Comparison of ENCODE assay signal across 1 cellular context in the genomic region with DNA sequence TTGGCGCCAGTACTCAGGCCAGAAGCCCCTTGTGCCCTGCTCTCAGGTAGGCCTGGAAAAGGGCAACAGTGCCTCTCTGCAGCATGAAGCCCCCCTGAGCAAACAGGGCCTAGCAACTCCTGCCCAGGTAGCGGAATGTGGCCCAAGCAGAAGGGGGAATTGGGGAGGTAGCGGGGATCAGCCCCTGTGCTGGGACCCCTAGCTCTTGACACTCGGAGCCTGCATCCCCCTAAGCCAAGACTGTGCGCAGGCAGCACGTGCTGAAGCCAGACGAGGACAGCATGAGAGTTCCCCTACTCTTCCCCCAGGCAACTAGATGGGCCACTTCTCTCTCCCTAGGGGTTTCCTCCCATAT.
TF ChIP-seq lines count a peak whose summit lies in the region.

No MANE protein-coding gene starts in this region.

TF ChIP-seq in K562, 482 proteins besides CTCF, POLR2A, EP300 and RAD21 (continued from another document and continues in another):
- TF ChIP-seq, protein P1, sequence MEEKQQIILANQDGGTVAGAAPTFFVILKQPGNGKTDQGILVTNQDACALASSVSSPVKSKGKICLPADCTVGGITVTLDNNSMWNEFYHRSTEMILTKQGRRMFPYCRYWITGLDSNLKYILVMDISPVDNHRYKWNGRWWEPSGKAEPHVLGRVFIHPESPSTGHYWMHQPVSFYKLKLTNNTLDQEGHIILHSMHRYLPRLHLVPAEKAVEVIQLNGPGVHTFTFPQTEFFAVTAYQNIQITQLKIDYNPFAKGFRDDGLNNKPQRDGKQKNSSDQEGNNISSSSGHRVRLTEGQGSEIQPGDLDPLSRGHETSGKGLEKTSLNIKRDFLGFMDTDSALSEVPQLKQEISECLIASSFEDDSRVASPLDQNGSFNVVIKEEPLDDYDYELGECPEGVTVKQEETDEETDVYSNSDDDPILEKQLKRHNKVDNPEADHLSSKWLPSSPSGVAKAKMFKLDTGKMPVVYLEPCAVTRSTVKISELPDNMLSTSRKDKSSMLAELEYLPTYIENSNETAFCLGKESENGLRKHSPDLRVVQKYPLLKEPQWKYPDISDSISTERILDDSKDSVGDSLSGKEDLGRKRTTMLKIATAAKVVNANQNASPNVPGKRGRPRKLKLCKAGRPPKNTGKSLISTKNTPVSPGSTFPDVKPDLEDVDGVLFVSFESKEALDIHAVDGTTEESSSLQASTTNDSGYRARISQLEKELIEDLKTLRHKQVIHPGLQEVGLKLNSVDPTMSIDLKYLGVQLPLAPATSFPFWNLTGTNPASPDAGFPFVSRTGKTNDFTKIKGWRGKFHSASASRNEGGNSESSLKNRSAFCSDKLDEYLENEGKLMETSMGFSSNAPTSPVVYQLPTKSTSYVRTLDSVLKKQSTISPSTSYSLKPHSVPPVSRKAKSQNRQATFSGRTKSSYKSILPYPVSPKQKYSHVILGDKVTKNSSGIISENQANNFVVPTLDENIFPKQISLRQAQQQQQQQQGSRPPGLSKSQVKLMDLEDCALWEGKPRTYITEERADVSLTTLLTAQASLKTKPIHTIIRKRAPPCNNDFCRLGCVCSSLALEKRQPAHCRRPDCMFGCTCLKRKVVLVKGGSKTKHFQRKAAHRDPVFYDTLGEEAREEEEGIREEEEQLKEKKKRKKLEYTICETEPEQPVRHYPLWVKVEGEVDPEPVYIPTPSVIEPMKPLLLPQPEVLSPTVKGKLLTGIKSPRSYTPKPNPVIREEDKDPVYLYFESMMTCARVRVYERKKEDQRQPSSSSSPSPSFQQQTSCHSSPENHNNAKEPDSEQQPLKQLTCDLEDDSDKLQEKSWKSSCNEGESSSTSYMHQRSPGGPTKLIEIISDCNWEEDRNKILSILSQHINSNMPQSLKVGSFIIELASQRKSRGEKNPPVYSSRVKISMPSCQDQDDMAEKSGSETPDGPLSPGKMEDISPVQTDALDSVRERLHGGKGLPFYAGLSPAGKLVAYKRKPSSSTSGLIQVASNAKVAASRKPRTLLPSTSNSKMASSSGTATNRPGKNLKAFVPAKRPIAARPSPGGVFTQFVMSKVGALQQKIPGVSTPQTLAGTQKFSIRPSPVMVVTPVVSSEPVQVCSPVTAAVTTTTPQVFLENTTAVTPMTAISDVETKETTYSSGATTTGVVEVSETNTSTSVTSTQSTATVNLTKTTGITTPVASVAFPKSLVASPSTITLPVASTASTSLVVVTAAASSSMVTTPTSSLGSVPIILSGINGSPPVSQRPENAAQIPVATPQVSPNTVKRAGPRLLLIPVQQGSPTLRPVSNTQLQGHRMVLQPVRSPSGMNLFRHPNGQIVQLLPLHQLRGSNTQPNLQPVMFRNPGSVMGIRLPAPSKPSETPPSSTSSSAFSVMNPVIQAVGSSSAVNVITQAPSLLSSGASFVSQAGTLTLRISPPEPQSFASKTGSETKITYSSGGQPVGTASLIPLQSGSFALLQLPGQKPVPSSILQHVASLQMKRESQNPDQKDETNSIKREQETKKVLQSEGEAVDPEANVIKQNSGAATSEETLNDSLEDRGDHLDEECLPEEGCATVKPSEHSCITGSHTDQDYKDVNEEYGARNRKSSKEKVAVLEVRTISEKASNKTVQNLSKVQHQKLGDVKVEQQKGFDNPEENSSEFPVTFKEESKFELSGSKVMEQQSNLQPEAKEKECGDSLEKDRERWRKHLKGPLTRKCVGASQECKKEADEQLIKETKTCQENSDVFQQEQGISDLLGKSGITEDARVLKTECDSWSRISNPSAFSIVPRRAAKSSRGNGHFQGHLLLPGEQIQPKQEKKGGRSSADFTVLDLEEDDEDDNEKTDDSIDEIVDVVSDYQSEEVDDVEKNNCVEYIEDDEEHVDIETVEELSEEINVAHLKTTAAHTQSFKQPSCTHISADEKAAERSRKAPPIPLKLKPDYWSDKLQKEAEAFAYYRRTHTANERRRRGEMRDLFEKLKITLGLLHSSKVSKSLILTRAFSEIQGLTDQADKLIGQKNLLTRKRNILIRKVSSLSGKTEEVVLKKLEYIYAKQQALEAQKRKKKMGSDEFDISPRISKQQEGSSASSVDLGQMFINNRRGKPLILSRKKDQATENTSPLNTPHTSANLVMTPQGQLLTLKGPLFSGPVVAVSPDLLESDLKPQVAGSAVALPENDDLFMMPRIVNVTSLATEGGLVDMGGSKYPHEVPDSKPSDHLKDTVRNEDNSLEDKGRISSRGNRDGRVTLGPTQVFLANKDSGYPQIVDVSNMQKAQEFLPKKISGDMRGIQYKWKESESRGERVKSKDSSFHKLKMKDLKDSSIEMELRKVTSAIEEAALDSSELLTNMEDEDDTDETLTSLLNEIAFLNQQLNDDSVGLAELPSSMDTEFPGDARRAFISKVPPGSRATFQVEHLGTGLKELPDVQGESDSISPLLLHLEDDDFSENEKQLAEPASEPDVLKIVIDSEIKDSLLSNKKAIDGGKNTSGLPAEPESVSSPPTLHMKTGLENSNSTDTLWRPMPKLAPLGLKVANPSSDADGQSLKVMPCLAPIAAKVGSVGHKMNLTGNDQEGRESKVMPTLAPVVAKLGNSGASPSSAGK (IDR thresholded peaks at IDR 0.05): peak; percentile 58
- TF ChIP-seq IRF1 (CRISPR knock-in tag; IDR thresholded peaks at IDR 0.05; ENCODE audit: borderline replicate concordance) (no peak), RUNX1 (IDR thresholded peaks at IDR 0.05; ENCODE audit: low read depth) (no peak), CAMTA2 (CRISPR knock-in tag; conservative IDR thresholded peaks at IDR 0.05) (no peak), ZNF174 (CRISPR knock-in tag; IDR thresholded peaks at IDR 0.05) (no peak), ZNF175 (CRISPR knock-in tag; IDR thresholded peaks at IDR 0.05; ENCODE audit: low read depth) (0 out of 2 replicates have a peak, but pooled peaks have one; percentile 7), MAX (CRISPR knock-in tag; IDR thresholded peaks at IDR 0.05) (peak; percentile 51), PHF20 (IDR thresholded peaks at IDR 0.05; ENCODE audit: partially characterized antibody) (no peak), ZBTB9 (CRISPR knock-in tag; IDR thresholded peaks at IDR 0.05) (peak; percentile 48; the same call in 1 of the 2 replicates), ZNF57 (CRISPR knock-in tag; IDR thresholded peaks at IDR 0.05) (0 out of 2 replicates have a peak, but pooled peaks have one; percentile 44), EZH2 (IDR thresholded peaks at IDR 0.05; ENCODE audit: borderline replicate concordance, low read depth, low read length) (no peak), TRIM24 (IDR thresholded peaks at IDR 0.05) (no peak), GATAD2A (IDR thresholded peaks at IDR 0.05) (no peak), MEF2D (tag; conservative IDR thresholded peaks at IDR 0.05; ENCODE audit: low read depth) (no peak), SUPT5H (IDR thresholded peaks at IDR 0.05) (0 out of 2 replicates have a peak, but pooled peaks have one; percentile 17), CHD1 (IDR thresholded peaks at IDR 0.05; ENCODE audit: low read length) (no peak), SNIP1 (IDR thresholded peaks at IDR 0.05; ENCODE audit: low read depth) (no peak), TCF7 (IDR thresholded peaks at IDR 0.05; ENCODE audit: borderline replicate concordance) (no peak), UBTF (IDR thresholded peaks at IDR 0.05; ENCODE audit: borderline replicate concordance in 1 of 2, low read depth in 2 of 2, low read length in 2 of 2) (no peak), KLF13 (tag; IDR thresholded peaks at IDR 0.05; ENCODE audit: borderline replicate concordance, low read depth) (no peak), E4F1 (CRISPR knock-in tag; IDR thresholded peaks at IDR 0.05; ENCODE audit: borderline replicate concordance) (no peak), ETV6 (IDR thresholded peaks at IDR 0.05; ENCODE audit: borderline replicate concordance in 1 of 2, low read depth in 2 of 2, low read length in 1 of 2) (no peak), ETV6 (CRISPR knock-in tag; IDR thresholded peaks at IDR 0.05; ENCODE audit: borderline replicate concordance) (peak; percentile 77; the same call in 1 of the 2 replicates), MCM3 (IDR thresholded peaks at IDR 0.05) (no peak), MAFG (tag; conservative IDR thresholded peaks at IDR 0.05) (no peak), ZNF146 (CRISPR knock-in tag; IDR thresholded peaks at IDR 0.05; ENCODE audit: unreplicated experiment) (no peak), TFAM (CRISPR knock-in tag; conservative IDR thresholded peaks at IDR 0.05) (no peak)
- TF ChIP-seq, protein P2, sequence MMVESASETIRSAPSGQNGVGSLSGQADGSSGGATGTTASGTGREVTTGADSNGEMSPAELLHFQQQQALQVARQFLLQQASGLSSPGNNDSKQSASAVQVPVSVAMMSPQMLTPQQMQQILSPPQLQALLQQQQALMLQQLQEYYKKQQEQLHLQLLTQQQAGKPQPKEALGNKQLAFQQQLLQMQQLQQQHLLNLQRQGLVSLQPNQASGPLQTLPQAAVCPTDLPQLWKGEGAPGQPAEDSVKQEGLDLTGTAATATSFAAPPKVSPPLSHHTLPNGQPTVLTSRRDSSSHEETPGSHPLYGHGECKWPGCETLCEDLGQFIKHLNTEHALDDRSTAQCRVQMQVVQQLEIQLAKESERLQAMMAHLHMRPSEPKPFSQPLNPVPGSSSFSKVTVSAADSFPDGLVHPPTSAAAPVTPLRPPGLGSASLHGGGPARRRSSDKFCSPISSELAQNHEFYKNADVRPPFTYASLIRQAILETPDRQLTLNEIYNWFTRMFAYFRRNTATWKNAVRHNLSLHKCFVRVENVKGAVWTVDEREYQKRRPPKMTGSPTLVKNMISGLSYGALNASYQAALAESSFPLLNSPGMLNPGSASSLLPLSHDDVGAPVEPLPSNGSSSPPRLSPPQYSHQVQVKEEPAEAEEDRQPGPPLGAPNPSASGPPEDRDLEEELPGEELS (CRISPR knock-in tag; IDR thresholded peaks at IDR 0.05; ENCODE audit: borderline replicate concordance): 0 out of 2 replicates have a peak, but pooled peaks have one; percentile 15
- TF ChIP-seq, protein P3, sequence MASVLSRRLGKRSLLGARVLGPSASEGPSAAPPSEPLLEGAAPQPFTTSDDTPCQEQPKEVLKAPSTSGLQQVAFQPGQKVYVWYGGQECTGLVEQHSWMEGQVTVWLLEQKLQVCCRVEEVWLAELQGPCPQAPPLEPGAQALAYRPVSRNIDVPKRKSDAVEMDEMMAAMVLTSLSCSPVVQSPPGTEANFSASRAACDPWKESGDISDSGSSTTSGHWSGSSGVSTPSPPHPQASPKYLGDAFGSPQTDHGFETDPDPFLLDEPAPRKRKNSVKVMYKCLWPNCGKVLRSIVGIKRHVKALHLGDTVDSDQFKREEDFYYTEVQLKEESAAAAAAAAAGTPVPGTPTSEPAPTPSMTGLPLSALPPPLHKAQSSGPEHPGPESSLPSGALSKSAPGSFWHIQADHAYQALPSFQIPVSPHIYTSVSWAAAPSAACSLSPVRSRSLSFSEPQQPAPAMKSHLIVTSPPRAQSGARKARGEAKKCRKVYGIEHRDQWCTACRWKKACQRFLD (CRISPR knock-in tag; IDR thresholded peaks at IDR 0.05): no peak
